In the genomic region with DNA sequence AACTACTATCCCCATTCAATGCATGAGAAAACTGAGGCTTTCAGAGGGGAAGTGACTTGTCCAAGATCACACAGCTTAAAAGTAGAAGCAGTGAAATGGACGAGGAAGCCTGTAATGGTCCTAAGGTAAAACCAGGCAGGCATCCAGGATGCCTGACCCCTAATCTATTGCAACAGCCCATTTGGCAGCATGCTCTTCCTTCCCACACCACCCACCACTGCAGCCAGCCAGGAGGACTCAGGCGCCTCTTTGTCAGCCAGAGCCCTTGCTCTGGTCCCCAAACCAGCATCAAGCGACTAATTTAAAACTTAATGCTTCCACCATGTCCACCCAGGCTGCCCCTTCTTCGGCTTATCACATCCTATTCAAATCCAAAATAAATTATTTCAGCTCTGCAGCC, we compare ENCODE assay signal across 28 cellular contexts.
"Had no signal": no experiment of that assay in that cellular context is flagged by ENCODE, and none has a peak within 500 bp of the region (broad histone marks: within the 10 kb centered on the region; RNA-seq: fewer than 3 reads in every experiment).

No MANE protein-coding gene starts in this region.

- H3K4me1 ChIP-seq: ascending aorta, breast epithelium, foreskin keratinocyte, gastrocnemius medialis, heart left ventricle had no signal

- ATAC-seq: activated CD4-positive, alpha-beta T cell treated with anti-CD3 and anti-CD28 coated beads for 36 hours; activated naive CD4-positive, alpha-beta T cell treated with anti-CD3 and anti-CD28 coated beads, Interleukin-2, amount 50 U/mL, for 72 hours; activated T-cell treated with anti-CD3 and anti-CD28 coated beads, Interleukin-2, amount 50 U/mL, for 72 hours; esophagus mucosa; foreskin keratinocyte; gastrocnemius medialis; heart left ventricle had no signal

- H3K4me3 ChIP-seq: ascending aorta, breast epithelium, cardiac muscle cell, coronary artery, dorsolateral prefrontal cortex, gastrocnemius medialis, heart left ventricle had no signal

- DNase-seq: activated CD4-positive, alpha-beta memory T cell treated with anti-CD3 and anti-CD28 coated beads, Interleukin-2, amount 10 ng/mL, durations not matched to agents 7 days and 5 days; activated CD4-positive, alpha-beta T cell treated with anti-CD3 and anti-CD28 coated beads for 36 hours; activated CD4-positive, alpha-beta T cell treated with anti-CD3 and anti-CD28 coated beads, Interleukin-2, amount 10 ng/mL, durations not matched to agents 7 days and 5 days; activated CD4-positive, alpha-beta T cell treated with anti-CD3 and anti-CD28 coated beads, Interleukin-2, amount 50 U/mL, for 4 hours; activated CD4-positive, CD25-positive, alpha-beta regulatory T cell; activated CD4-positive, CD25-positive, alpha-beta regulatory T cell treated with anti-CD3 and anti-CD28 coated beads, Interleukin-2, amount 50 U/mL, for 72 hours; activated CD8-positive, alpha-beta memory T cell treated with anti-CD3 and anti-CD28 coated beads, Interleukin-2, amount 50 U/mL, for 48 hours; activated gamma-delta T cell; activated naive CD4-positive, alpha-beta T cell; activated naive CD4-positive, alpha-beta T cell treated with anti-CD3 and anti-CD28 coated beads, Interleukin-2, amount 10 ng/mL, durations not matched to agents 7 days and 5 days; activated naive CD8-positive, alpha-beta T cell treated with anti-CD3 and anti-CD28 coated beads, Interleukin-2, amount 10 ng/mL, durations not matched to agents 7 days and 5 days; activated T-cell treated with anti-CD3 and anti-CD28 coated beads for 4 hours; activated T-cell treated with anti-CD3 and anti-CD28 coated beads, Interleukin-2, amount 50 U/mL, for 24 hours; activated T-cell treated with anti-CD3 and anti-CD28 coated beads, Interleukin-2, amount 50 U/mL, for 72 hours; dorsolateral prefrontal cortex; effector memory CD4-positive, alpha-beta T cell; endodermal cell; foreskin keratinocyte; gastrocnemius medialis; glutamatergic neuron; heart left ventricle; T-helper 2 cell had no signal

- H3K9me3 ChIP-seq: ascending aorta, breast epithelium, gastrocnemius medialis, heart left ventricle had no signal

- H3K36me3 ChIP-seq: ascending aorta, breast epithelium, cardiac muscle cell, gastrocnemius medialis, heart left ventricle had no signal

- H3K27ac ChIP-seq: ascending aorta, breast epithelium, cardiac muscle cell, coronary artery, dorsolateral prefrontal cortex, foreskin keratinocyte, gastrocnemius medialis, heart left ventricle had no signal

- H3K27me3 ChIP-seq: ascending aorta, breast epithelium, cardiac muscle cell, foreskin keratinocyte, gastrocnemius medialis had no signal
